ENCODE assay signal across 7 cellular contexts in genomic region chr4:109557433-109557832, GRCh38.
"Had no signal": no experiment of that assay in that cellular context is flagged by ENCODE, and none has a peak within 500 bp of the region (broad histone marks: within the 10 kb centered on the region; RNA-seq: fewer than 3 reads in every experiment).

No MANE protein-coding gene starts in this region.

- H3K4me2 ChIP-seq: GM23338 had no signal

- H2AFZ ChIP-seq: GM23338 had no signal

- FAIRE-seq: H1, H54, HTR-8/SVneo had no signal

- ATAC-seq: GM23338 had no signal

- H3K27ac Mint-ChIP-seq: GM23338, H9 had no signal

- H3K4me3 Mint-ChIP-seq: GM23338, H9 had no signal

- H3K4me3 ChIP-seq: GM23338 had no signal

- DNase-seq: H9, HCEC 1CT, IMR-90 had no signal
